ENCODE assay signal across 1 cellular context in genomic region chr1:165376041-165376810, GRCh38.
A peak's percentile ranks its signal among the peaks of the same experiment; 100 is the strongest.
TF ChIP-seq lines count a peak whose summit lies in the region.

No MANE protein-coding gene starts in this region.

TF ChIP-seq in K562, 482 proteins besides CTCF, POLR2A, EP300 and RAD21 (continued from another document):
- TF ChIP-seq VEZF1 (CRISPR knock-in tag; IDR thresholded peaks at IDR 0.05) (0 out of 2 replicates have a peak, but pooled peaks have one; percentile 21), E2F6 (IDR thresholded peaks at IDR 0.05; ENCODE audit: borderline replicate concordance in 1 of 2, extremely low read depth in 1 of 2, insufficient read depth in 1 of 2, insufficient read length in 1 of 2, low read depth in 1 of 2, low read length in 1 of 2, poor library complexity in 1 of 2, severe bottlenecking in 1 of 2) (peak in 1 of 2 experiments; percentile 74), CBX8 (IDR thresholded peaks at IDR 0.05; ENCODE audit: borderline replicate concordance, extremely low read depth, low read depth, low read length, poor library complexity, severe bottlenecking) (no peak), ATF3 (IDR thresholded peaks at IDR 0.05) (no peak), ATF3 (CRISPR knock-in tag; conservative IDR thresholded peaks at IDR 0.05) (no peak), SMAD1 (IDR thresholded peaks at IDR 0.05; ENCODE audit: low read depth, low read length, partially characterized antibody) (no peak), ARID1B (IDR thresholded peaks at IDR 0.05) (no peak), ETS2 (tag; IDR thresholded peaks at IDR 0.05; ENCODE audit: borderline replicate concordance, poor library complexity, severe bottlenecking) (no peak), DIDO1 (tag; IDR thresholded peaks at IDR 0.05; ENCODE audit: low read depth) (no peak), NFIC (IDR thresholded peaks at IDR 0.05) (peak; percentile 36; the same call in 1 of the 2 replicates), POU5F1 (IDR thresholded peaks at IDR 0.05; ENCODE audit: borderline replicate concordance, low read depth, low read length, partially characterized antibody) (no peak), L3MBTL2 (IDR thresholded peaks at IDR 0.05) (peak; percentile 62; the same call in 1 of the 2 replicates), ZNF282 (CRISPR knock-in tag; IDR thresholded peaks at IDR 0.05) (no peak), SFPQ (IDR thresholded peaks at IDR 0.05; ENCODE audit: low read depth, low read length) (no peak), KLF1 (tag; IDR thresholded peaks at IDR 0.05) (no peak), SRSF9 (IDR thresholded peaks at IDR 0.05; ENCODE audit: borderline replicate concordance, low read depth, low read length) (no peak), BDP1 (IDR thresholded peaks at IDR 0.05; ENCODE audit: insufficient read depth, insufficient read length) (no peak), TEAD1 (CRISPR knock-in tag; IDR thresholded peaks at IDR 0.05) (no peak), POLR3A (IDR thresholded peaks at IDR 0.05; ENCODE audit: borderline replicate concordance, extremely low read depth, insufficient read depth, insufficient read length) (no peak), ZBTB12 (CRISPR knock-in tag; IDR thresholded peaks at IDR 0.05) (no peak), SIX5 (IDR thresholded peaks at IDR 0.05; ENCODE audit: borderline replicate concordance in 1 of 2, insufficient read depth in 1 of 2, low read depth in 1 of 2, low read length in 2 of 2) (no peak)
